ENCODE assay signal across 8 cellular contexts in genomic region chr17:49779730-49780220, GRCh38. TPM values are rescaled to one million over a fixed set of nuclear protein-coding genes. Genes with fewer than 3 reads are reported as not detected.
DNase-seq lines count a peak whose midpoint lies in the region; ATAC-seq, FAIRE-seq and TF ChIP-seq lines count a peak whose summit lies in the region.

No MANE protein-coding gene starts in this region.

- intact Hi-C loops in ascending aorta (cut with DNase I), result loop anchor here (1.0 kb wide), 2 partner anchors 72 to 211 kb away; partner anchors contain the start of gene SLC35B1
- intact Hi-C loops in kidney (cut with DNase I), result loop anchor here (10.0 kb wide), 1 partner anchor 75 kb away; the partner anchor contains the start of gene SLC35B1

- H3K4me3 ChIP-seq in ascending aorta (no peak overlapping the region), kidney (ENCODE audit: low read length in 2 of 2) (no peak overlapping the region)

- H3K27ac ChIP-seq in ascending aorta (peak overlapping the region; percentile 81 to 87), kidney (ENCODE audit: low read depth in 2 of 2, low read length in 2 of 2) (no peak overlapping the region)

- DNase-seq in AG20443 (ENCODE audit: low spot score) (peak; percentile 78), GM10248 (ENCODE audit: extremely low spot score) (peak; percentile 34), NCI-H345 treated with DMSO at 0.1 percent for 48 hours (lab: John Stamatoyannopoulos, UW; ENCODE audit: unreplicated experiment) (peak; percentile 11), ascending aorta (ENCODE audit: low spot score in 2 of 2) (peak in 1 of 2 donors; percentile 75), kidney (no peak), superior temporal gyrus (ENCODE audit: extremely low spot score) (peak; percentile 70)

- CTCF ChIA-PET in GM10248 (lab: Yijun Ruan, JAX), result interaction anchor here (0.7 to 1.5 kb wide), 8 partner anchors 8 to 84 kb away, joined by 3 to 9 read pairs (median 6); partner anchors contain the start of genes FAM117A, KAT7 and SLC35B1

- H3K9me3 ChIP-seq in ascending aorta (no peaks in the 10 kb centered on the region), kidney (ENCODE audit: control insufficient read depth in 1 of 2, low read length in 2 of 2) (no peaks in the 10 kb centered on the region)

- H3K4me1 ChIP-seq in ascending aorta (peaks cover 29 to 59% of the 10 kb centered on the region in 2 donors), kidney (ENCODE audit: control insufficient read depth in 1 of 2, insufficient read depth in 1 of 2, low read depth in 1 of 2, low read length in 2 of 2) (peaks cover 11 to 12% of the 10 kb centered on the region in 2 donors)

- H3K36me3 ChIP-seq in ascending aorta (no peaks in the 10 kb centered on the region), kidney (ENCODE audit: control insufficient read depth in 1 of 2, insufficient read depth in 2 of 2, low read length in 2 of 2) (no peaks in the 10 kb centered on the region)

- POLR2A ChIA-PET in GM10248 (lab: Yijun Ruan, JAX), result no interaction called here

- no peaks in the 10 kb centered on the region for H3K27me3 ChIP-seq in ascending aorta

- no peak for FAIRE-seq in kidney (lab: Jason Lieb, UNC)

- no peak overlapping the region for H3K9ac ChIP-seq in kidney (ENCODE audit: low read length in 2 of 2)

- TF ChIP-seq CTCF in GM10248 (IDR thresholded peaks at IDR 0.05; ENCODE audit: control extremely low read depth, extremely low read depth, low read depth, missing control alignments), result peak; percentile 49
- TF ChIP-seq CTCF in ascending aorta (IDR thresholded peaks at IDR 0.05), result peak; percentile 48 to 72 (median 63)
- peak; percentile 57 for TF ChIP-seq CTCF in kidney (IDR thresholded peaks at IDR 0.05; ENCODE audit: borderline replicate concordance, extremely low read depth, insufficient read depth)

- ATAC-seq in GM19463 (IDR thresholded peaks at IDR 0.05; ENCODE audit: unreplicated experiment) (no peak), GM21390 (IDR thresholded peaks at IDR 0.05; ENCODE audit: unreplicated experiment) (no peak)

RNA-seq across cellular contexts. Expression of gene KAT7, which starts 8.7 kb away (rescaled TPM):
- total RNA-seq in ascending aorta, result 46.6 TPM
- total RNA-seq in kidney, result 76.9 TPM
- 18.4 TPM for polyA plus RNA-seq in kidney (ENCODE audit: insufficient read depth, low read depth, low replicate concordance)

RNA-seq across cellular contexts. Expression of gene FAM117A, which starts 15.8 kb away (rescaled TPM):
- total RNA-seq in ascending aorta, result 25.4 TPM
- total RNA-seq in kidney, result 12.9 TPM
- 11.1 TPM for polyA plus RNA-seq in kidney (ENCODE audit: insufficient read depth, low read depth, low replicate concordance)

Comparison
In these comparisons a context has a peak if more than half of its experiments do, and no peak if none do; other contexts are left out.
1. H3K27ac ChIP-seq: peak in ascending aorta (2 of 2); none in kidney (0 of 2).
2. Peak in every context shown above with its lines, with median percentiles within 50 percentile points of each other: CTCF ChIP-seq.